Comparison of ENCODE assay signal across 25 cellular contexts in the genomic region with DNA sequence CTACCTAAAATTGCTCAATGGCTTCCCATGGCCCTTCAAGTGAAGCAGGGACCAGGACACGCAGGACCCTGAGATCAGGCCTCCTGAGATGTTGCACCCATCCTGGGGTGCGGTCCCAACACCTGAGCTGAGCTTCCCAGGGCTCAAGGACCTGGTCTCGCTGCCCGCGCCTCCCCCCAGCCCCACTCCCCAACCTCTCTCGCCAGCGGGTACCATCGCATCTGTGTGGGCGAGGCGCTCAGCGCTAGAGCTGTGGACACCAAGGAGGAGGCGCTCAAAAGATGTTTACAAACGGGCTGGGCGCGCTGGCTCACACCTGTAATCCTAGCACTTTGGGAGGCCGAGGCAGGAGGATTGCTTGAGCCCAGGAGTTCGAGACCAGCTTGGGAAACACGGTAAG. TPM values are rescaled to one million over a fixed set of nuclear protein-coding genes. Genes with fewer than 3 reads are reported as not detected.
"Had no signal": no experiment of that assay in that cellular context is flagged by ENCODE, and none has a peak within 500 bp of the region (broad histone marks: within the 10 kb centered on the region; RNA-seq: fewer than 3 reads in every experiment).

No MANE protein-coding gene starts in this region.

- H3K27me3 Mint-ChIP-seq: type B pancreatic cell had no signal

- H3K36me3 Mint-ChIP-seq: activated naive CD4-positive, alpha-beta T cell treated with anti-CD3 and anti-CD28 coated beads, Interleukin-2, amount 50 U/mL, for 72 hours; type B pancreatic cell had no signal

- H3K27me3 ChIP-seq: adrenal gland, heart right ventricle had no signal

- H3K27ac Mint-ChIP-seq: activated CD8-positive, alpha-beta T cell treated with anti-CD3 and anti-CD28 coated beads for 36 hours; activated naive CD4-positive, alpha-beta T cell treated with anti-CD3 and anti-CD28 coated beads, Interleukin-2, amount 50 U/mL, for 72 hours; type B pancreatic cell had no signal

- H3K9me3 ChIP-seq: adrenal gland, esophagus squamous epithelium, heart right ventricle, stomach had no signal

- FAIRE-seq: astrocyte, bronchial epithelial cell, endothelial cell of umbilical vein, TTC549 had no signal

- H3K9me3 Mint-ChIP-seq: activated CD8-positive, alpha-beta T cell treated with anti-CD3 and anti-CD28 coated beads for 36 hours; activated naive CD4-positive, alpha-beta T cell treated with anti-CD3 and anti-CD28 coated beads, Interleukin-2, amount 50 U/mL, for 72 hours; activated T-cell treated with anti-CD3 and anti-CD28 coated beads, Interleukin-2, amount 50 U/mL, for 4 hours; nephron; T-helper 2 cell treated with Interferon-gamma antibody and Interleukin-4, amounts not matched to agents 5 μg/mL and 100 μg/mL, for 36 hours; type B pancreatic cell had no signal

- DNase-seq: activated CD4-positive, alpha-beta T cell treated with anti-CD3 and anti-CD28 coated beads for 48 hours; activated CD8-positive, alpha-beta T cell treated with anti-CD3 and anti-CD28 coated beads for 36 hours; activated gamma-delta T cell; activated T-cell treated with anti-CD3 and anti-CD28 coated beads, Interleukin-2, amount 50 U/mL, for 4 hours; adrenal gland; effector CD8-positive, alpha-beta T cell; esophagus squamous epithelium; heart right ventricle; occipital lobe; stimulated activated CD4-positive, alpha-beta T cell treated with anti-CD3 and anti-CD28 coated beads, Interleukin-15, amount 100 ng/mL, for 24 hours; stimulated activated CD4-positive, alpha-beta T cell treated with anti-CD3 and anti-CD28 coated beads, Interleukin-4, amount 100 ng/mL, for 1 hour; stomach; SW 1271 had no signal

- H3K36me3 ChIP-seq: adrenal gland, esophagus squamous epithelium, heart right ventricle, stomach had no signal

RNA-seq across cellular contexts. Expression of gene CRYGN, which starts 7.4 kb away (rescaled TPM):
- total RNA-seq: activated T-cell treated with anti-CD3 and anti-CD28 coated beads, Interleukin-2, amount 50 U/mL, for 4 hours; astrocyte; bronchial epithelial cell; cerebellum; endothelial cell of umbilical vein; lower leg skin; occipital lobe; renal cortical epithelial cell; skeletal muscle tissue; stomach had no signal
- polyA plus RNA-seq: endothelial cell of umbilical vein, stomach had no signal

RNA-seq across cellular contexts. Expression of gene WDR86, which starts 37.5 kb away (rescaled TPM):
- total RNA-seq: activated naive CD4-positive, alpha-beta T cell treated with anti-CD3 and anti-CD28 coated beads, Interleukin-2, amount 50 U/mL, for 72 hours; endothelial cell of umbilical vein had no signal
- polyA plus RNA-seq: endothelial cell of umbilical vein had no signal
